ENCODE assay signal across 13 cellular contexts in the genomic region with DNA sequence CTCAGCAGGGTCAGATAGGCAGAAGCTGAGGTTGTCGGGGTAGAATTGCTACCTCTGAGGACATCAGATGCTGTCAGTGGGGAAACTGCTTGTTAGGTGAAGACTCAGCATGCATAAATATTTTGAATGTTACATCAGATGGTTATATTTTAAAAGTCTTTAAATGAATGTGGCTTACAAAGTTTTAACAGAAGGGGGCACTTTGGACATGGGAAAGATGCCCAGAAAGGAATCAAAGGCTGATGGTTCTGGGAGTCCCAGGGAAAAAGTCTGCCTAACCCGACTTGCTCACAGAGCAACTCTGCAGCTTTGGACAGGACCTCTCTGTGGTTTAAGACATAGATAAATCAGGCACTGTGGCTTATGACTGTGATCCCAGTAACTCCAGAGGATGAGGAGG.
DNase-seq lines count a peak whose midpoint lies in the region; FAIRE-seq and TF ChIP-seq lines count a peak whose summit lies in the region.
"Had no signal": no experiment of that assay in that cellular context is flagged by ENCODE, and none has a peak within 500 bp of the region (broad histone marks: within the 10 kb centered on the region; RNA-seq: fewer than 3 reads in every experiment).

No MANE protein-coding gene starts in this region.

- H3K4me2 ChIP-seq in keratinocyte (ENCODE audit: control insufficient read depth, extremely low read depth, insufficient read depth, low read depth, low read length): peak overlapping the region; percentile 15

- H3K9me3 Mint-ChIP-seq in HFFc6: no peaks in the 10 kb centered on the region
- no peaks in the 10 kb centered on the region for H3K9me3 Mint-ChIP-seq in activated T-cell treated with anti-CD3 and anti-CD28 coated beads, Interleukin-2, amount 50 U/mL, for 24 hours
- H3K9me3 Mint-ChIP-seq: activated CD4-positive, alpha-beta T cell treated with anti-CD3 and anti-CD28 coated beads, Interleukin-2, amount 10 ng/mL, durations not matched to agents 24 days and 14 days; activated naive CD8-positive, alpha-beta T cell treated with anti-CD3 and anti-CD28 coated beads for 36 hours; CD8-positive, alpha-beta T cell had no signal

- H2AFZ ChIP-seq in keratinocyte (ENCODE audit: control insufficient read depth, low read length): peak overlapping the region; percentile 17

- H3K4me1 Mint-ChIP-seq in HFFc6 (ENCODE audit: low read depth): peaks cover 72% of the 10 kb centered on the region
- peaks cover 3% of the 10 kb centered on the region for H3K4me1 Mint-ChIP-seq in activated T-cell treated with anti-CD3 and anti-CD28 coated beads, Interleukin-2, amount 50 U/mL, for 24 hours (ENCODE audit: low read depth)
- H3K4me1 Mint-ChIP-seq: activated naive CD8-positive, alpha-beta T cell treated with anti-CD3 and anti-CD28 coated beads for 36 hours had no signal

- peak; percentile 69 for TF ChIP-seq CTCF in HFFc6 (IDR thresholded peaks at IDR 0.05)
- TF ChIP-seq CTCF in astrocyte of the cerebellum (IDR thresholded peaks at IDR 0.05; ENCODE audit: low read depth, low read length, missing control alignments): peak; percentile 40
- TF ChIP-seq CTCF in keratinocyte (optimal IDR thresholded peaks at IDR 0.05 in 1 of 3, IDR thresholded peaks at IDR 0.05 in 1 of 3, conservative IDR thresholded peaks at IDR 0.05 in 1 of 3; ENCODE audit: extremely low read depth in 1 of 3, insufficient read depth in 2 of 3, low read length in 3 of 3): no peak
- TF ChIP-seq CTCF in WERI-Rb-1 (IDR thresholded peaks at IDR 0.05; ENCODE audit: low read depth, low read length): no peak

- H4K20me1 ChIP-seq in keratinocyte (ENCODE audit: control insufficient read depth, extremely low read depth, insufficient read depth, low read length): no peaks in the 10 kb centered on the region

- H3K27ac ChIP-seq in keratinocyte (ENCODE audit: control insufficient read depth, insufficient read depth, low read length) (no peak overlapping the region), WERI-Rb-1 (no peak overlapping the region)
- H3K27ac ChIP-seq: gastrocnemius medialis had no signal

- in situ Hi-C loops in astrocyte of the cerebellum (cut with HindIII; ENCODE audit: low sequenced_read_pairs): no loop called here

- H3K9ac ChIP-seq in keratinocyte (ENCODE audit: control insufficient read depth, extremely low read depth, insufficient read depth, low read length): no peak overlapping the region

- peak overlapping the region; percentile 83 for H3K27ac Mint-ChIP-seq in HFFc6
- no peak overlapping the region for H3K27ac Mint-ChIP-seq in activated T-cell treated with anti-CD3 and anti-CD28 coated beads, Interleukin-2, amount 50 U/mL, for 24 hours
- H3K27ac Mint-ChIP-seq: activated CD4-positive, alpha-beta T cell treated with anti-CD3 and anti-CD28 coated beads, Interleukin-2, amount 10 ng/mL, durations not matched to agents 24 days and 14 days; activated naive CD8-positive, alpha-beta T cell treated with anti-CD3 and anti-CD28 coated beads for 36 hours; CD8-positive, alpha-beta T cell had no signal

- FAIRE-seq in keratinocyte (lab: Jason Lieb, UNC): no peak

- H3K27me3 ChIP-seq in keratinocyte (ENCODE audit: control insufficient read depth, extremely low read depth, insufficient read depth, low read length) (no peaks in the 10 kb centered on the region), WERI-Rb-1 (ENCODE audit: insufficient read depth, low read depth, severe bottlenecking) (no peaks in the 10 kb centered on the region)
- H3K27me3 ChIP-seq: gastrocnemius medialis had no signal

- H3K4me3 ChIP-seq in astrocyte of the cerebellum (ENCODE audit: low read depth, low read length) (no peak overlapping the region), keratinocyte (ENCODE audit: control insufficient read depth in 2 of 3, extremely low read depth in 1 of 3, insufficient read depth in 2 of 3, low read depth in 1 of 3, low read length in 3 of 3) (no peak overlapping the region), WERI-Rb-1 (ENCODE audit: low read depth, low read length) (no peak overlapping the region)
- H3K4me3 ChIP-seq: gastrocnemius medialis had no signal

- H3K4me3 Mint-ChIP-seq in HFFc6: no peak overlapping the region
- no peak overlapping the region for H3K4me3 Mint-ChIP-seq in activated T-cell treated with anti-CD3 and anti-CD28 coated beads, Interleukin-2, amount 50 U/mL, for 24 hours
- H3K4me3 Mint-ChIP-seq: activated CD4-positive, alpha-beta T cell treated with anti-CD3 and anti-CD28 coated beads, Interleukin-2, amount 10 ng/mL, durations not matched to agents 24 days and 14 days; activated naive CD8-positive, alpha-beta T cell treated with anti-CD3 and anti-CD28 coated beads for 36 hours; CD8-positive, alpha-beta T cell had no signal

- no peaks in the 10 kb centered on the region for H3K9me3 ChIP-seq in keratinocyte (ENCODE audit: control insufficient read depth, low read depth, low read length)
- no peaks in the 10 kb centered on the region for H3K9me3 ChIP-seq in WERI-Rb-1 (ENCODE audit: severe bottlenecking)
- H3K9me3 ChIP-seq: gastrocnemius medialis had no signal

- no peaks in the 10 kb centered on the region; the same call in 1 of the 2 replicates for H3K27me3 Mint-ChIP-seq in HFFc6 (ENCODE audit: insufficient read depth)
- H3K27me3 Mint-ChIP-seq in activated T-cell treated with anti-CD3 and anti-CD28 coated beads, Interleukin-2, amount 50 U/mL, for 24 hours: peaks cover 8% of the 10 kb centered on the region

- peaks cover 52% of the 10 kb centered on the region for H3K4me1 ChIP-seq in keratinocyte (ENCODE audit: control insufficient read depth, extremely low read depth, insufficient read depth, low read length)
- H3K4me1 ChIP-seq: gastrocnemius medialis had no signal

- dilution Hi-C loops in keratinocyte (cut with MboI; ENCODE audit: extremely low pct_ligation_motif_present, low sequenced_read_pairs): no loop called here

- H3K36me3 ChIP-seq in keratinocyte (ENCODE audit: control insufficient read depth in 2 of 2, extremely low read depth in 1 of 2, insufficient read depth in 2 of 2, low read length in 2 of 2): no peaks in the 10 kb centered on the region
- no peaks in the 10 kb centered on the region for H3K36me3 ChIP-seq in WERI-Rb-1
- H3K36me3 ChIP-seq: gastrocnemius medialis had no signal

- H3K9me1 ChIP-seq in keratinocyte (ENCODE audit: control insufficient read depth, extremely low read depth, insufficient read depth, low read length): no peaks in the 10 kb centered on the region

- DNase-seq in AG08395 (ENCODE audit: low spot score): peak; percentile 79
- peak; percentile 76 for DNase-seq in HFFc6
- no peak for DNase-seq in astrocyte of the cerebellum (ENCODE audit: low read depth)
- no peak for DNase-seq in keratinocyte (ENCODE audit: low read depth, low spot score)
- DNase-seq in NCI-H774 (lab: John Stamatoyannopoulos, UW): no peak
- DNase-seq in activated T-cell treated with anti-CD3 and anti-CD28 coated beads, Interleukin-2, amount 50 U/mL, for 24 hours: no peak
- no peak for DNase-seq in WERI-Rb-1
- DNase-seq in DMS79 (lab: John Stamatoyannopoulos, UW): no peak
- DNase-seq: activated CD4-positive, alpha-beta T cell treated with anti-CD3 and anti-CD28 coated beads, Interleukin-2, amount 10 ng/mL, durations not matched to agents 24 days and 14 days; activated naive CD8-positive, alpha-beta T cell treated with anti-CD3 and anti-CD28 coated beads for 36 hours; CD8-positive, alpha-beta T cell; gastrocnemius medialis; NCI-H1105 had no signal

- no peaks in the 10 kb centered on the region for H3K36me3 Mint-ChIP-seq in HFFc6 (ENCODE audit: low read depth)
- no peaks in the 10 kb centered on the region for H3K36me3 Mint-ChIP-seq in activated T-cell treated with anti-CD3 and anti-CD28 coated beads, Interleukin-2, amount 50 U/mL, for 24 hours (ENCODE audit: low read depth)
- H3K36me3 Mint-ChIP-seq: activated naive CD8-positive, alpha-beta T cell treated with anti-CD3 and anti-CD28 coated beads for 36 hours; CD8-positive, alpha-beta T cell had no signal

- no peaks in the 10 kb centered on the region for H3K79me2 ChIP-seq in keratinocyte (ENCODE audit: control insufficient read depth, insufficient read depth, low read length)

Comparison
In these comparisons a context has a peak if more than half of its experiments do, and no peak if none do; other contexts are left out.
1. DNase-seq: peak in AG08395 (single experiment) and HFFc6 (single experiment); none in astrocyte of the cerebellum (single experiment), keratinocyte (single experiment), NCI-H774 (single experiment), activated T-cell treated with anti-CD3 and anti-CD28 coated beads, Interleukin-2, amount 50 U/mL, for 24 hours (single experiment), WERI-Rb-1 (single experiment) and DMS79 (single experiment).
2. CTCF ChIP-seq: peak in HFFc6 (single experiment) and astrocyte of the cerebellum (single experiment); none in keratinocyte (0 of 3) and WERI-Rb-1 (single experiment).